In genomic region chr1:33586111-33586510, GRCh38 we compare ENCODE assay signal across 21 cellular contexts.
DNase-seq lines count a peak whose midpoint lies in the region; ATAC-seq, FAIRE-seq and TF ChIP-seq lines count a peak whose summit lies in the region.
"Had no signal": no experiment of that assay in that cellular context is flagged by ENCODE, and none has a peak within 500 bp of the region (broad histone marks: within the 10 kb centered on the region; RNA-seq: fewer than 3 reads in every experiment).

No MANE protein-coding gene starts in this region.

- no peaks in the 10 kb centered on the region for H3K4me1 Mint-ChIP-seq in activated naive CD8-positive, alpha-beta T cell treated with anti-CD3 and anti-CD28 coated beads, Interleukin-2, amount 50 U/mL, for 24 hours
- no peaks in the 10 kb centered on the region for H3K4me1 Mint-ChIP-seq in neural progenitor cell

- H3K79me2 ChIP-seq in keratinocyte (ENCODE audit: control insufficient read depth, insufficient read depth, low read length) (no peaks in the 10 kb centered on the region), neural progenitor cell (ENCODE audit: low read depth) (no peaks in the 10 kb centered on the region)
- H3K79me2 ChIP-seq: hepatocyte had no signal

- H3K27ac Mint-ChIP-seq in activated naive CD8-positive, alpha-beta T cell treated with anti-CD3 and anti-CD28 coated beads, Interleukin-2, amount 50 U/mL, for 24 hours: no peak overlapping the region
- H3K27ac Mint-ChIP-seq in neural progenitor cell: no peak overlapping the region

- H3K27me3 Mint-ChIP-seq in activated naive CD8-positive, alpha-beta T cell treated with anti-CD3 and anti-CD28 coated beads, Interleukin-2, amount 50 U/mL, for 24 hours: peaks cover 8% of the 10 kb centered on the region
- no peaks in the 10 kb centered on the region for H3K27me3 Mint-ChIP-seq in neural progenitor cell (ENCODE audit: insufficient read depth, low read depth)

- FAIRE-seq in keratinocyte (lab: Jason Lieb, UNC): peak; percentile 9
- FAIRE-seq: G401.6, GM12891 had no signal

- no peak overlapping the region for H2AFZ ChIP-seq in keratinocyte (ENCODE audit: control insufficient read depth, low read length)
- H2AFZ ChIP-seq in neural progenitor cell (replicated peaks): no peak overlapping the region
- H2AFZ ChIP-seq: hepatocyte had no signal

- dilution Hi-C loops in keratinocyte (cut with MboI; ENCODE audit: extremely low pct_ligation_motif_present, low sequenced_read_pairs): no loop called here

- H3K36me3 Mint-ChIP-seq in activated naive CD8-positive, alpha-beta T cell treated with anti-CD3 and anti-CD28 coated beads, Interleukin-2, amount 50 U/mL, for 24 hours (ENCODE audit: low read depth): no peaks in the 10 kb centered on the region
- no peaks in the 10 kb centered on the region for H3K36me3 Mint-ChIP-seq in neural progenitor cell

- H3K9me3 Mint-ChIP-seq in activated naive CD8-positive, alpha-beta T cell treated with anti-CD3 and anti-CD28 coated beads, Interleukin-2, amount 50 U/mL, for 24 hours: no peaks in the 10 kb centered on the region
- no peaks in the 10 kb centered on the region for H3K9me3 Mint-ChIP-seq in neural progenitor cell

- no peaks in the 10 kb centered on the region for H3K9me1 ChIP-seq in keratinocyte (ENCODE audit: control insufficient read depth, extremely low read depth, insufficient read depth, low read length)

- H3K36me3 ChIP-seq in keratinocyte (ENCODE audit: control insufficient read depth in 2 of 2, extremely low read depth in 1 of 2, insufficient read depth in 2 of 2, low read length in 2 of 2) (no peaks in the 10 kb centered on the region), neural progenitor cell (no peaks in the 10 kb centered on the region)
- H3K36me3 ChIP-seq: right atrium auricular region, stomach had no signal

- no peak overlapping the region for H3K4me3 Mint-ChIP-seq in activated naive CD8-positive, alpha-beta T cell treated with anti-CD3 and anti-CD28 coated beads, Interleukin-2, amount 50 U/mL, for 24 hours
- no peak overlapping the region for H3K4me3 Mint-ChIP-seq in neural progenitor cell

- no peaks in the 10 kb centered on the region for H3F3A ChIP-seq in neural progenitor cell (ENCODE audit: low read depth)

- DNase-seq in AG09309 (ENCODE audit: low read depth) (peak; percentile 21), HS-27A (ENCODE audit: low read depth) (peak; percentile 17), amniotic epithelial cell (ENCODE audit: low read depth) (peak; percentile 12), keratinocyte (ENCODE audit: low read depth, low spot score) (no peak), T-helper 2 cell (no peak), neural progenitor cell (ENCODE audit: low spot score) (no peak)
- no peak for DNase-seq in activated naive CD8-positive, alpha-beta T cell treated with anti-CD3 and anti-CD28 coated beads, Interleukin-2, amount 50 U/mL, for 24 hours
- DNase-seq: activated CD4-positive, alpha-beta T cell treated with anti-CD3 and anti-CD28 coated beads, Interleukin-2, amount 50 U/mL, for 4 hours; activated naive CD4-positive, alpha-beta T cell treated with Interleukin-2 at 50 U/mL for 16 hours; Caco-2; mucosa of descending colon; NCI-H1105; NCI-H774; nucleus accumbens; stomach had no signal

- H3K4me1 ChIP-seq in keratinocyte (ENCODE audit: control insufficient read depth, extremely low read depth, insufficient read depth, low read length) (no peaks in the 10 kb centered on the region), neural progenitor cell (no peaks in the 10 kb centered on the region)
- H3K4me1 ChIP-seq: Caco-2, right atrium auricular region, stomach had no signal

- H3K9ac ChIP-seq in keratinocyte (ENCODE audit: control insufficient read depth, extremely low read depth, insufficient read depth, low read length) (no peak overlapping the region), neural progenitor cell (no peak overlapping the region)

- no peaks in the 10 kb centered on the region for H3K27me3 ChIP-seq in keratinocyte (ENCODE audit: control insufficient read depth, extremely low read depth, insufficient read depth, low read length)
- no peaks in the 10 kb centered on the region for H3K27me3 ChIP-seq in neural progenitor cell
- H3K27me3 ChIP-seq: hepatocyte, right atrium auricular region, stomach had no signal

- no peak for ATAC-seq in GM18520 (IDR thresholded peaks at IDR 0.05; ENCODE audit: unreplicated experiment)
- no peak for ATAC-seq in activated naive CD8-positive, alpha-beta T cell treated with anti-CD3 and anti-CD28 coated beads, Interleukin-2, amount 50 U/mL, for 24 hours
- ATAC-seq: left lobe of liver, mucosa of descending colon had no signal

- TF ChIP-seq CTCF in AG09309 (IDR thresholded peaks at IDR 0.05; ENCODE audit: control insufficient read depth, insufficient read depth, low read depth, low read length, missing control alignments) (no peak), keratinocyte (optimal IDR thresholded peaks at IDR 0.05 in 1 of 3, IDR thresholded peaks at IDR 0.05 in 1 of 3, conservative IDR thresholded peaks at IDR 0.05 in 1 of 3; ENCODE audit: extremely low read depth in 1 of 3, insufficient read depth in 2 of 3, low read length in 3 of 3) (no peak), neural progenitor cell (IDR thresholded peaks at IDR 0.05) (no peak)

- H3K27ac ChIP-seq in keratinocyte (ENCODE audit: control insufficient read depth, insufficient read depth, low read length): no peak overlapping the region
- no peak overlapping the region for H3K27ac ChIP-seq in neural progenitor cell
- H3K27ac ChIP-seq: hepatocyte, right atrium auricular region, stomach had no signal

- H3K9me3 ChIP-seq in keratinocyte (ENCODE audit: control insufficient read depth, low read depth, low read length): no peaks in the 10 kb centered on the region
- H3K9me3 ChIP-seq in neural progenitor cell (ENCODE audit: low read depth): no peaks in the 10 kb centered on the region
- H3K9me3 ChIP-seq: Caco-2, mucosa of descending colon, right atrium auricular region, stomach had no signal

- no peak overlapping the region for H3K4me2 ChIP-seq in keratinocyte (ENCODE audit: control insufficient read depth, extremely low read depth, insufficient read depth, low read depth, low read length)
- no peak overlapping the region for H3K4me2 ChIP-seq in neural progenitor cell
- H3K4me2 ChIP-seq: hepatocyte had no signal

- no peak overlapping the region for H3K4me3 ChIP-seq in AG09309 (ENCODE audit: control insufficient read depth, low read depth, low read length)
- no peak overlapping the region for H3K4me3 ChIP-seq in keratinocyte (ENCODE audit: control insufficient read depth in 2 of 3, extremely low read depth in 1 of 3, insufficient read depth in 2 of 3, low read depth in 1 of 3, low read length in 3 of 3)
- H3K4me3 ChIP-seq in neural progenitor cell: no peak overlapping the region
- H3K4me3 ChIP-seq: hepatocyte, mucosa of descending colon, right atrium auricular region, stomach had no signal

- H4K20me1 ChIP-seq in keratinocyte (ENCODE audit: control insufficient read depth, extremely low read depth, insufficient read depth, low read length) (no peaks in the 10 kb centered on the region), neural progenitor cell (ENCODE audit: low read depth) (no peaks in the 10 kb centered on the region)

Comparison
In these comparisons a context has a peak if more than half of its experiments do, and no peak if none do; other contexts are left out.
1. DNase-seq: peak in AG09309 (single experiment), HS-27A (single experiment) and amniotic epithelial cell (single experiment); none in keratinocyte (single experiment), T-helper 2 cell (0 of 5), activated naive CD8-positive, alpha-beta T cell treated with anti-CD3 and anti-CD28 coated beads, Interleukin-2, amount 50 U/mL, for 24 hours (single experiment) and neural progenitor cell (single experiment).